10 cellular contexts compared by ENCODE assay signal in the genomic region with DNA sequence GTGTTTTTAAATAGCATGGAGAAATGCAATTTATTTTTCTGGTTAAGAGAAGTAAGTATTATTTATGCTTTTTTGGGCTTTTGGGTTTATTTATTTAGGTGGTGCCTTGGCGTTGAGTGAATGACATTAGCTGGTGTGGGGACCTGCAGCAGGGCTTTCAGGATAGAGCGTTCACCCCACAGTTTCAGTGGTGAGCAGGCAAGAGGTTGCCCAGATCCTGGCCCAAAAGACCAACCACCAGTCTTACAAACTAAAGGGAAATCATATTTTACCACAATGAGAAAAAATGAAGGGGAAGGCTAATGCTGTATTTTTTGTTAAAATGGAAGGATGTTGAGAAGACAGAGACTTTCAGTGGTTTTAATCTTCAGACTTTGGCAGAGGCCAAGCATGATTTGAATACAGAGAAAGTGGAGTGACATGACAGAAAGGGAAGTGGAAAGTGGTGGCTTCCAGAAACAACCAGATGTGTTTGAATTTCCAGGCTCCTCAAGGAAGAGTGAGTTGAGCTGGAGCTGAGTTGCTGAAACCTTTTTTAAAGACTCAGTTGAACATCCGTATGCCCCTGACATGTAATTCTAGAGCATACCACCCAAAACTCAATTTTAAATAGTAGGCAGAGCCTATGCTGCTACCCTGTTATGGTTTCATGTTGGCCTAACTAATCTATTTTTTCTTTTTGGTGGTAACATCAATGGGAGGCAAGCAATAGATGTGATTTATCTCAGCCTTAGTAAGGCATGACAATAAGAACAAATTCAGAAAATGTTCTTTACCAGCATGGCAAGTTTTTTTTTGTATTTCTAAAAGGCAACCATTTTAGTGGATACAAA.
DNase-seq lines count a peak whose midpoint lies in the region; ATAC-seq and TF ChIP-seq lines count a peak whose summit lies in the region.
"Had no signal": no experiment of that assay in that cellular context is flagged by ENCODE, and none has a peak within 500 bp of the region (broad histone marks: within the 10 kb centered on the region; RNA-seq: fewer than 3 reads in every experiment).

No MANE protein-coding gene starts in this region.

- H3K27me3 Mint-ChIP-seq in mesothelial cell of epicardium (ENCODE audit: low read depth): no peaks in the 10 kb centered on the region
- H3K27me3 Mint-ChIP-seq: activated naive CD8-positive, alpha-beta T cell had no signal

- H3K9me3 Mint-ChIP-seq in mesothelial cell of epicardium: no peaks in the 10 kb centered on the region

- DNase-seq in KBM-7: peak; percentile 28
- DNase-seq in mesothelial cell of epicardium (ENCODE audit: low spot score in 2 of 2, unreplicated experiment in 2 of 2): no peak
- no peak for DNase-seq in MG63
- no peak for DNase-seq in NCI-H526 (lab: John Stamatoyannopoulos, UW)
- DNase-seq in NCI-H1930 (lab: John Stamatoyannopoulos, UW): no peak
- DNase-seq: H7 had no signal

- H3K4me1 Mint-ChIP-seq in mesothelial cell of epicardium: peaks cover 48% of the 10 kb centered on the region

- in situ Hi-C loops in KBM-7 (cut with MboI; ENCODE audit: low pct_unique_long_range_greater_than_20kb, low sequenced_read_pairs): no loop called here

- H3K36me3 Mint-ChIP-seq in mesothelial cell of epicardium: peaks cover 3% of the 10 kb centered on the region

- peak overlapping the region; percentile 47 for H3K27ac Mint-ChIP-seq in mesothelial cell of epicardium
- H3K27ac Mint-ChIP-seq: activated naive CD8-positive, alpha-beta T cell had no signal

- H3K27me3 ChIP-seq in MG63: no peaks in the 10 kb centered on the region

- no peak for TF ChIP-seq CTCF in mesothelial cell of epicardium (IDR thresholded peaks at IDR 0.05; ENCODE audit: unreplicated experiment)

- H3K4me3 ChIP-seq in MG63: no peak overlapping the region

- peaks cover 5% of the 10 kb centered on the region for H3K36me3 ChIP-seq in MG63

- ATAC-seq in GM18498 (IDR thresholded peaks at IDR 0.05; ENCODE audit: unreplicated experiment) (peak; percentile 84), GM21529 (IDR thresholded peaks at IDR 0.05; ENCODE audit: unreplicated experiment) (peak; percentile 95), HG03439 (IDR thresholded peaks at IDR 0.05; ENCODE audit: unreplicated experiment) (no peak)

- H3K9me3 ChIP-seq in MG63: no peaks in the 10 kb centered on the region

- H3K4me3 Mint-ChIP-seq in mesothelial cell of epicardium: no peak overlapping the region
- H3K4me3 Mint-ChIP-seq: activated naive CD8-positive, alpha-beta T cell had no signal
